8 cellular contexts compared by ENCODE assay signal in the genomic region with DNA sequence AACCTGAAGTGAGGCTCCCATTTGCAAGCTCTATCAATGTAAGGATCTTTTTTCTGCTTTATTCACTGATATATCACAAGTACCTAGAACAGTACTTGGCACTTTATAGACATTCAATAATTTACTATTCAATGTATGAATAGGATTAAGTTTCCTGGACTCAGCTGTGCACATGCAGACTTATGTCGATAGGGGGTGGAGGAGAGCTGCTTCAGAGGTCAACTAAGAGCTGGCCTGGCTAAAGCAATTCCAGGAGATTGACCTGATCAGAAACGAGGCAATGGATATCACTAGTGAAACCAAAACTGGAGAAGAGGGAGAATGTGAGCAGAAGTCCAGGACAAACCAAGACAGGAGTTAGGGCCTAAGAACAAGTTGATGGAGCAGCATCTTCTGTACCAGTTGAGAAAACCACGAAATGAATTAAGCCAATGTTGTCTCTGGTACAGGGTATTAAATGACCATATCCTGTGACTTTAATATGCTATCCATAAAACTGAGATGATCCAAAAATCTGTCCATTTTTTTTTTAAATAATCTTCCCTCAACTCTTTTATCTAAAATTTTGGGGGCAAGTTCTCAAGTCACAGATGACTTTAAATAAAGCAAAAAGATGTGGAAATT.
A peak's percentile ranks its signal among the peaks of the same experiment; 100 is the strongest.
DNase-seq lines count a peak whose midpoint lies in the region; TF ChIP-seq lines count a peak whose summit lies in the region.

No MANE protein-coding gene starts in this region.

- H3K4me1 ChIP-seq in GM23248 (ENCODE audit: insufficient read depth) = peaks cover 3% of the 10 kb centered on the region; the same call in 1 of the 2 replicates
- H3K4me1 ChIP-seq in effector memory CD4-positive, alpha-beta T cell (ENCODE audit: control insufficient read depth, insufficient read depth, low read length, poor library complexity, severe bottlenecking) = no peaks in the 10 kb centered on the region

- no peak overlapping the region for H3K9ac ChIP-seq in GM23248

- no peak overlapping the region for H3K4me2 ChIP-seq in GM23248 (ENCODE audit: unreplicated experiment)

- WGBS in GM23248 (ENCODE audit: low coverage in 1 of 2, low lambda C conversion rate in 2 of 2, missing lambda C conversion rate in 2 of 2), 2 experiments = 33 to 37% methylated on average over 3 of the region's 3 CpGs

- no peak overlapping the region for H3K27ac ChIP-seq in GM23248
- no peak overlapping the region for H3K27ac ChIP-seq in effector memory CD4-positive, alpha-beta T cell (ENCODE audit: insufficient read depth, low read length, poor library complexity, severe bottlenecking)

- TF ChIP-seq CTCF in kidney epithelial cell (IDR thresholded peaks at IDR 0.05; ENCODE audit: insufficient read depth, low read length, poor library complexity, severe bottlenecking) = peak; percentile 89

- DNase-seq in D341Med (ENCODE audit: low spot score) (peak; percentile 63), GM23248 (peak; percentile 76), NCI-H2029 treated with DMSO at 0.1 percent for 48 hours (lab: John Stamatoyannopoulos, UW) (peak; percentile 3), brain pericyte (ENCODE audit: low read depth, low spot score) (peak; percentile 8), kidney epithelial cell (ENCODE audit: low read depth) (peak; percentile 23), ureter (ENCODE audit: low spot score) (peak; percentile 47)
- no peak for DNase-seq in activated T-cell treated with anti-CD3 and anti-CD28 coated beads, Interleukin-2, amount 50 U/mL, for 1 hour
- no peak for DNase-seq in effector memory CD4-positive, alpha-beta T cell

- H3F3A ChIP-seq in GM23248 (ENCODE audit: insufficient read depth) = no peaks in the 10 kb centered on the region

- no peaks in the 10 kb centered on the region for H3K9me2 ChIP-seq in GM23248 (ENCODE audit: insufficient read depth)

- H4K20me1 ChIP-seq in GM23248 (ENCODE audit: insufficient read depth) = no peaks in the 10 kb centered on the region

- H3K79me2 ChIP-seq in GM23248 (ENCODE audit: insufficient read depth) = no peaks in the 10 kb centered on the region

- no peaks in the 10 kb centered on the region for H3K9me3 ChIP-seq in GM23248 (ENCODE audit: low read depth)
- H3K9me3 ChIP-seq in effector memory CD4-positive, alpha-beta T cell (ENCODE audit: control insufficient read depth, low read length) = no peaks in the 10 kb centered on the region

- H3K36me3 ChIP-seq in GM23248 (ENCODE audit: low read depth) (no peaks in the 10 kb centered on the region), kidney epithelial cell (ENCODE audit: control insufficient read depth, insufficient read depth, low read length) (no peaks in the 10 kb centered on the region)
- no peaks in the 10 kb centered on the region for H3K36me3 ChIP-seq in effector memory CD4-positive, alpha-beta T cell (ENCODE audit: control insufficient read depth, insufficient read depth, low read length)

- H3K4me3 ChIP-seq in GM23248 = no peak overlapping the region
- no peak overlapping the region for H3K4me3 ChIP-seq in kidney epithelial cell (ENCODE audit: low read depth, low read length)
- H3K4me3 ChIP-seq in effector memory CD4-positive, alpha-beta T cell (ENCODE audit: insufficient read depth, low read depth, low read length, poor library complexity, severe bottlenecking) = no peak overlapping the region

- in situ Hi-C loops in GM23248 (cut with MboI) = loop anchor here (10.0 to 25.0 kb wide), 2 partner anchors 744 to 857 kb away; no protein-coding TSS in a partner anchor

- peak overlapping the region; percentile 23; the same call in 1 of the 2 replicates for H2AFZ ChIP-seq in GM23248

- H3K27me3 ChIP-seq in GM23248 (replicated peaks; ENCODE audit: insufficient read depth) (no peaks in the 10 kb centered on the region), kidney epithelial cell (ENCODE audit: control insufficient read depth, insufficient read depth, low read length) (no peaks in the 10 kb centered on the region)
- H3K27me3 ChIP-seq in effector memory CD4-positive, alpha-beta T cell (replicated peaks; ENCODE audit: control insufficient read depth, insufficient read depth, low read length, poor library complexity, severe bottlenecking) = no peaks in the 10 kb centered on the region

Comparison
In these comparisons a context has a peak if more than half of its experiments do, and no peak if none do; other contexts are left out.
1. DNase-seq: peak in D341Med (single experiment), GM23248 (single experiment), NCI-H2029 treated with DMSO at 0.1 percent for 48 hours (single experiment), brain pericyte (single experiment), kidney epithelial cell (single experiment) and ureter (single experiment); none in activated T-cell treated with anti-CD3 and anti-CD28 coated beads, Interleukin-2, amount 50 U/mL, for 1 hour (single experiment) and effector memory CD4-positive, alpha-beta T cell (0 of 3).